Comparison of ENCODE assay signal across 10 cellular contexts in genomic region chr5:65394078-65394477, GRCh38.
DNase-seq lines count a peak whose midpoint lies in the region; TF ChIP-seq lines count a peak whose summit lies in the region.
"Had no signal": no experiment of that assay in that cellular context is flagged by ENCODE, and none has a peak within 500 bp of the region (broad histone marks: within the 10 kb centered on the region; RNA-seq: fewer than 3 reads in every experiment).

No MANE protein-coding gene starts in this region.

- no peaks in the 10 kb centered on the region for H3K9me3 ChIP-seq in effector memory CD4-positive, alpha-beta T cell (ENCODE audit: control insufficient read depth, low read length)

- H3K27ac ChIP-seq in effector memory CD4-positive, alpha-beta T cell (ENCODE audit: insufficient read depth, low read length, poor library complexity, severe bottlenecking) = no peak overlapping the region

- DNase-seq in AG09309 (ENCODE audit: low read depth) = peak; percentile 99
- DNase-seq in M059J (ENCODE audit: low read depth) = peak; percentile 91
- DNase-seq in fibroblast of peridontal ligament (ENCODE audit: extremely low read depth) = peak; percentile 99
- peak; percentile 37 for DNase-seq in mucosa of gallbladder (ENCODE audit: low spot score)
- no peak for DNase-seq in effector memory CD4-positive, alpha-beta T cell
- no peak for DNase-seq in SIG-M5 (lab: John Stamatoyannopoulos, UW)
- no peak for DNase-seq in DMS153 (lab: John Stamatoyannopoulos, UW)
- no peak for DNase-seq in NCI-H1694 treated with DMSO at 0.1 percent for 48 hours (lab: John Stamatoyannopoulos, UW)
- DNase-seq: stimulated activated naive CD8-positive, alpha-beta T cell treated with anti-CD3 and anti-CD28 coated beads, Interleukin-15, amount 100 ng/mL, for 72 hours had no signal

- no peaks in the 10 kb centered on the region for H3K4me1 ChIP-seq in effector memory CD4-positive, alpha-beta T cell (ENCODE audit: control insufficient read depth, insufficient read depth, low read length, poor library complexity, severe bottlenecking)

- TF ChIP-seq CTCF in AG09309 (IDR thresholded peaks at IDR 0.05; ENCODE audit: control insufficient read depth, insufficient read depth, low read depth, low read length, missing control alignments) = no peak

- H3K4me3 ChIP-seq in AG09309 (ENCODE audit: control insufficient read depth, low read depth, low read length) = no peak overlapping the region
- no peak overlapping the region for H3K4me3 ChIP-seq in effector memory CD4-positive, alpha-beta T cell (ENCODE audit: insufficient read depth, low read depth, low read length, poor library complexity, severe bottlenecking)
- H3K4me3 ChIP-seq: K562 had no signal

- H3K36me3 ChIP-seq in effector memory CD4-positive, alpha-beta T cell (ENCODE audit: control insufficient read depth, insufficient read depth, low read length) = no peaks in the 10 kb centered on the region

- no peaks in the 10 kb centered on the region for H3K27me3 ChIP-seq in effector memory CD4-positive, alpha-beta T cell (replicated peaks; ENCODE audit: control insufficient read depth, insufficient read depth, low read length, poor library complexity, severe bottlenecking)

Comparison
In these comparisons a context has a peak if more than half of its experiments do, and no peak if none do; other contexts are left out.
1. DNase-seq: peak in AG09309 (single experiment), M059J (single experiment), fibroblast of peridontal ligament (single experiment) and mucosa of gallbladder (single experiment); none in effector memory CD4-positive, alpha-beta T cell (0 of 3), SIG-M5 (single experiment), DMS153 (single experiment) and NCI-H1694 treated with DMSO at 0.1 percent for 48 hours (single experiment).